Comparison of ENCODE assay signal across 8 cellular contexts in the genomic region with DNA sequence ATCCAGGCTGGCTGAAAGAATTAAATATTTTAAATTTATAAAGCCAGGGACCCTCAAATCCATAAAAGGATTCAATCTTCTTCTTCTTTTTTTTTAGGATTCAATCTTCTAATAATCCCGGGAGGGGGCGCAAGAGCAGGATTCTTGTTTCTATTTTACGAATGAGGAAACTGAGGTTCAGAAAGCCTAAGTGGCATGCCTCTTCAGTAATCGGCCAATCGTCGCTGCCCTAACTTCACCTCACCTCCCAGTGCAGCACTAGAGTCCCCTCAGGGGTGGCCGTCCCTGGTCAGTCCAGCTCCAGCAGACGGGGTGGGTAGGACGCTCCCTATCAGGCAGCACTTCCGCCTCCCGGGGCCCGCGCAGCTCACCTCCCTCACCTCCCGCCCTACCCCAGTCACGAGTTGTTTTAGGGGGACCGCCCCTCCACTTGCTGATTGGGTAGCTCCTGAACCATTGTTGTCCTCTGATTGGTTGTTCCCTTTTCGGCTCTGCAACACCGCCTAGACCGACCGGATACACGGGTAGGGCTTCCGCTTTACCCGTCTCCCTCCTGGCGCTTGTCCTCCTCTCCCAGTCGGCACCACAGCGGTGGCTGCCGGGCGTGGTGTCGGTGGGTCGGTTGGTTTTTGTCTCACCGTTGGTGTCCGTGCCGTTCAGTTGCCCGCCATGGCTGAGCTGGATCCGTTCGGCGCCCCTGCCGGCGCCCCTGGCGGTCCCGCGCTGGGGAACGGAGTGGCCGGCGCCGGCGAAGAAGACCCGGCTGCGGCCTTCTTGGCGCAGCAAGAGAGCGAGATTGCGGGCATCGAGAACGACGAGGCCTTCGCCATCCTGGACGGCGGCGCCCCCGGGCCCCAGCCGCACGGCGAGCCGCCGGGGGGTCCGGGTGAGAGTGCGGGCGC. TPM values are rescaled to one million over a fixed set of nuclear protein-coding genes. Genes with fewer than 3 reads are reported as not detected.
DNase-seq lines count a peak whose midpoint lies in the region; ATAC-seq and TF ChIP-seq lines count a peak whose summit lies in the region.

A gene with protein sequence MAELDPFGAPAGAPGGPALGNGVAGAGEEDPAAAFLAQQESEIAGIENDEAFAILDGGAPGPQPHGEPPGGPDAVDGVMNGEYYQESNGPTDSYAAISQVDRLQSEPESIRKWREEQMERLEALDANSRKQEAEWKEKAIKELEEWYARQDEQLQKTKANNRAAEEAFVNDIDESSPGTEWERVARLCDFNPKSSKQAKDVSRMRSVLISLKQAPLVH (plus strand): TSS at position 534 of the 902 bp plus-strand sequence. CDS start 136 bp downstream, at position 670.

- BruUV-seq in Panc1 (replicated peaks; lab: Mats Ljungman, UMichigan) = no TSS peak

- peaks cover 21% of the 10 kb centered on the region for H3K36me3 ChIP-seq in DND-41 (ENCODE audit: insufficient read depth, low read length)
- H3K36me3 ChIP-seq in KMS-11 (ENCODE audit: insufficient read depth) = no peaks in the 10 kb centered on the region; the same call in 1 of the 2 replicates
- H3K36me3 ChIP-seq in Panc1 (ENCODE audit: control insufficient read depth, insufficient read depth, low read length) = peaks cover 8% of the 10 kb centered on the region
- H3K36me3 ChIP-seq in esophagus (ENCODE audit: control insufficient read depth in 2 of 2, insufficient read depth in 2 of 2, low read length in 1 of 2) = peaks cover 0 to 2% of the 10 kb centered on the region in 2 donors
- H3K36me3 ChIP-seq in mucosa of stomach (ENCODE audit: control insufficient read depth, insufficient read depth, low read length) = no peaks in the 10 kb centered on the region

- H3K79me2 ChIP-seq in DND-41 (ENCODE audit: insufficient read depth, low read length) = peaks cover 54% of the 10 kb centered on the region
- peaks cover 49% of the 10 kb centered on the region for H3K79me2 ChIP-seq in KMS-11 (ENCODE audit: insufficient read depth, low read depth)

- H3K4me2 ChIP-seq in DND-41 (ENCODE audit: insufficient read depth, low read length) (peak within 1 kb of the TSS; percentile 81), KMS-11 (peak within 1 kb of the TSS; percentile 100)

- H3K4me3 Mint-ChIP-seq in activated T-cell treated with anti-CD3 and anti-CD28 coated beads, Interleukin-2, amount 50 U/mL, for 4 hours = peak within 1 kb of the TSS; percentile 99

- H3K9me3 ChIP-seq in DND-41 (ENCODE audit: insufficient read depth, low read length, severe bottlenecking) (no peaks in the 10 kb centered on the region), Panc1 (ENCODE audit: control insufficient read depth, insufficient read depth, low read depth, low read length) (no peaks in the 10 kb centered on the region), esophagus (ENCODE audit: control insufficient read depth in 2 of 2, insufficient read depth in 1 of 2, low read depth in 1 of 2, low read length in 1 of 2) (no peaks in the 10 kb centered on the region), mucosa of stomach (ENCODE audit: control insufficient read depth, low read length) (no peaks in the 10 kb centered on the region)

- H3K4me1 ChIP-seq in DND-41 (ENCODE audit: insufficient read depth, low read length) (peaks cover 38% of the 10 kb centered on the region), KMS-11 (ENCODE audit: low read depth, poor library complexity, severe bottlenecking) (peaks cover 52% of the 10 kb centered on the region), Panc1 (ENCODE audit: control insufficient read depth, insufficient read depth, low read length) (peaks cover 30% of the 10 kb centered on the region), esophagus (ENCODE audit: control insufficient read depth in 2 of 2, insufficient read depth in 2 of 2, low read length in 1 of 2) (peaks cover 4 to 8% of the 10 kb centered on the region in 2 donors), mucosa of stomach (ENCODE audit: control insufficient read depth, insufficient read depth, low read length) (peaks cover 14% of the 10 kb centered on the region)

- ATAC-seq in DND-41 (ENCODE audit: insufficient read depth, low read depth) = peak; percentile 99
- ATAC-seq in GM21737 (IDR thresholded peaks at IDR 0.05; ENCODE audit: unreplicated experiment) = peak; percentile 93
- ATAC-seq in Panc1 = peak; percentile 99
- ATAC-seq in activated T-cell treated with anti-CD3 and anti-CD28 coated beads, Interleukin-2, amount 50 U/mL, for 4 hours = peak; percentile 98 to 99

- peak; percentile 97 for DNase-seq in DND-41
- peak; percentile 99 for DNase-seq in Panc1 (ENCODE audit: low read depth, low spot score)
- DNase-seq in activated T-cell treated with anti-CD3 and anti-CD28 coated beads, Interleukin-2, amount 50 U/mL, for 4 hours = peak; percentile 86
- DNase-seq in stimulated activated CD8-positive, alpha-beta memory T cell treated with anti-CD3 and anti-CD28 coated beads, Interleukin-7, amount 100 ng/mL, for 1 hour (ENCODE audit: low read depth in 2 of 2) = peak; percentile 80 to 81

- H4K20me1 ChIP-seq in DND-41 (ENCODE audit: insufficient read depth, low read length) (peaks cover 35% of the 10 kb centered on the region), KMS-11 (ENCODE audit: insufficient read depth) (peaks cover 31% of the 10 kb centered on the region)

- H2AFZ ChIP-seq in DND-41 (ENCODE audit: low read depth, low read length) (peak within 1 kb of the TSS; percentile 97), KMS-11 (ENCODE audit: low read depth) (peak within 1 kb of the TSS; percentile 80)

- H3K9ac ChIP-seq in DND-41 (ENCODE audit: low read depth, low read length) (peak within 1 kb of the TSS; percentile 92), KMS-11 (peak within 1 kb of the TSS; percentile 83), mucosa of stomach (ENCODE audit: low read length) (peak within 1 kb of the TSS; percentile 90)

- in situ Hi-C loops in Panc1 (cut with HindIII; ENCODE audit: low pct_unique_long_range_greater_than_20kb, low sequenced_read_pairs) = no loop called here

- H3K4me3 ChIP-seq in DND-41 (ENCODE audit: low read depth in 1 of 2, low read length in 2 of 2) = peak within 1 kb of the TSS; percentile 54 to 96
- no peak within 1 kb of the TSS for H3K4me3 ChIP-seq in KMS-11 (IDR thresholded peaks at IDR 0.05; ENCODE audit: insufficient read depth, low read depth, low read length)
- peak within 1 kb of the TSS; percentile 78 to 97 for H3K4me3 ChIP-seq in Panc1 (ENCODE audit: low read depth in 2 of 2, low read length in 2 of 2)
- H3K4me3 ChIP-seq in esophagus (ENCODE audit: low read depth in 1 of 2, low read length in 2 of 2) = peak within 1 kb of the TSS; percentile 83 to 98
- peak within 1 kb of the TSS; percentile 88 for H3K4me3 ChIP-seq in mucosa of stomach (ENCODE audit: low read length)

- intact Hi-C loops in Panc1 (cut with micrococcal nuclease; ENCODE audit: unreplicated experiment) = no loop called here

- 0% methylated on average over 66 to 68 of the region's 68 CpGs for WGBS in esophagus, 2 donors

- POLR2A ChIA-PET in Panc1 (lab: Charles Lee) = interaction anchor here (0.5 to 1.8 kb wide), 20 partner anchors 9 to 551 kb away, joined by 3 to 8 read pairs (median 4); no protein-coding TSS in a partner anchor

- H3K36me3 Mint-ChIP-seq in activated T-cell treated with anti-CD3 and anti-CD28 coated beads, Interleukin-2, amount 50 U/mL, for 4 hours (ENCODE audit: insufficient read depth) = peaks cover 14% of the 10 kb centered on the region

- peak within 1 kb of the TSS; percentile 97 for H3K27ac ChIP-seq in DND-41 (ENCODE audit: low read length)
- peak within 1 kb of the TSS; percentile 73 for H3K27ac ChIP-seq in KMS-11
- H3K27ac ChIP-seq in Panc1 (ENCODE audit: low read length) = peak within 1 kb of the TSS; percentile 99
- peak within 1 kb of the TSS; percentile 92 to 98 for H3K27ac ChIP-seq in esophagus (ENCODE audit: low read depth in 2 of 2, low read length in 1 of 2)

- CTCF ChIA-PET in Panc1 (lab: Charles Lee) = interaction anchor here (0.6 to 2.8 kb wide), 7 partner anchors 8 to 1197 kb away, joined by 4 to 10 read pairs (median 5); no protein-coding TSS in a partner anchor

- H3K4me1 Mint-ChIP-seq in activated T-cell treated with anti-CD3 and anti-CD28 coated beads, Interleukin-2, amount 50 U/mL, for 4 hours (ENCODE audit: low read depth) = peaks cover 51% of the 10 kb centered on the region

- H3K27me3 ChIP-seq in DND-41 (ENCODE audit: insufficient read depth, low read length, poor library complexity) = no peaks in the 10 kb centered on the region
- no peaks in the 10 kb centered on the region for H3K27me3 ChIP-seq in KMS-11 (ENCODE audit: insufficient read depth, low read depth)
- H3K27me3 ChIP-seq in Panc1 (ENCODE audit: control insufficient read depth, insufficient read depth, low read length) = no peaks in the 10 kb centered on the region
- no peaks in the 10 kb centered on the region for H3K27me3 ChIP-seq in esophagus (ENCODE audit: control insufficient read depth in 1 of 2, insufficient read depth in 2 of 2, low read length in 2 of 2)
- H3K27me3 ChIP-seq in mucosa of stomach (ENCODE audit: control insufficient read depth, insufficient read depth, low read length) = no peaks in the 10 kb centered on the region

- H3K27me3 Mint-ChIP-seq in activated T-cell treated with anti-CD3 and anti-CD28 coated beads, Interleukin-2, amount 50 U/mL, for 4 hours (ENCODE audit: low read depth) = no peaks in the 10 kb centered on the region

- H3K9me3 Mint-ChIP-seq in activated T-cell treated with anti-CD3 and anti-CD28 coated beads, Interleukin-2, amount 50 U/mL, for 4 hours = no peaks in the 10 kb centered on the region

- TF ChIP-seq CTCF in DND-41 (IDR thresholded peaks at IDR 0.05; ENCODE audit: borderline replicate concordance, extremely low read depth, low read length, poor library complexity, severe bottlenecking) = peak; percentile 67
- TF ChIP-seq CTCF in KMS-11 (conservative IDR thresholded peaks at IDR 0.05; ENCODE audit: low read depth, low read length) = peak; percentile 72
- TF ChIP-seq CTCF in Panc1 (IDR thresholded peaks at IDR 0.05) = no peak

RNA-seq across cellular contexts. Expression of the gene that starts here (rescaled TPM):
- 760 TPM for total RNA-seq in Panc1 (2021; ENCODE audit: unreplicated experiment)
- 733 TPM for polyA plus RNA-seq in Panc1 (2012; ENCODE audit: insufficient read length)
- total RNA-seq in activated T-cell treated with anti-CD3 and anti-CD28 coated beads, Interleukin-2, amount 50 U/mL, for 4 hours = 100 to 1,000 TPM; 182 to 195 (median 183) TPM
- polyA plus RNA-seq in esophagus = 100 to 1,000 TPM in 1 of 2 donors, 10 to 100 TPM in 1; 93.2 to 202 TPM
